ENCODE assay signal across 13 cellular contexts in genomic region chr11:2384723-2385041, GRCh38. TPM values are rescaled to one million over a fixed set of nuclear protein-coding genes. Genes with fewer than 3 reads are reported as not detected.
DNase-seq lines count a peak whose midpoint lies in the region; ATAC-seq, FAIRE-seq and TF ChIP-seq lines count a peak whose summit lies in the region.
"Had no signal": no experiment of that assay in that cellular context is flagged by ENCODE, and none has a peak within 500 bp of the region (broad histone marks: within the 10 kb centered on the region; RNA-seq: fewer than 3 reads in every experiment).

No MANE protein-coding gene starts in this region.

- no peak overlapping the region for H3K23ac ChIP-seq in mesendoderm (ENCODE audit: low read length)

- intact Hi-C loops in breast epithelium (cut with DNase I; ENCODE audit: low total_unique reads) (no loop called here), mammary epithelial cell (cut with micrococcal nuclease) (loop anchor here (2.0 kb wide), 1 partner anchor 16 kb away; the partner anchor contains the start of gene TSSC4), Panc1 (cut with micrococcal nuclease; ENCODE audit: unreplicated experiment) (no loop called here)

- H3K4me3 ChIP-seq in breast epithelium (peak overlapping the region in 1 of 3 donors; percentile 55), mammary epithelial cell (replicated peaks in 1 of 3; ENCODE audit: insufficient read depth in 1 of 3, low read depth in 2 of 3, low read length in 3 of 3) (no peak overlapping the region), Panc1 (ENCODE audit: low read depth in 2 of 2, low read length in 2 of 2) (no peak overlapping the region), tibial nerve (peak overlapping the region in 1 of 4 donors; percentile 12), mesendoderm (ENCODE audit: low read length) (no peak overlapping the region)

- in situ Hi-C loops in mammary epithelial cell (cut with MboI; ENCODE audit: low sequenced_read_pairs in 2 of 2) (no loop called here), Panc1 (cut with HindIII; ENCODE audit: low pct_unique_long_range_greater_than_20kb, low sequenced_read_pairs) (no loop called here)

- TF ChIP-seq EP300 in tibial nerve (IDR thresholded peaks at IDR 0.05) = no peak

- H2BK120ac ChIP-seq in mesendoderm (ENCODE audit: low read depth, low read length) = no peak overlapping the region

- DNase-seq in breast epithelium (ENCODE audit: low spot score in 2 of 2) = no peak
- DNase-seq in mammary epithelial cell = no peak
- DNase-seq in Panc1 (ENCODE audit: low read depth, low spot score) = no peak
- DNase-seq in tibial nerve (ENCODE audit: low spot score in 2 of 2) = no peak
- no peak for DNase-seq in RCC 7860 (ENCODE audit: low spot score)
- DNase-seq in mesendoderm = no peak
- DNase-seq in NCI-H446 treated with DMSO at 0.1 percent for 48 hours (lab: John Stamatoyannopoulos, UW) = no peak
- DNase-seq: activated gamma-delta T cell; central memory CD4-positive, alpha-beta T cell; NCI-H187 treated with DMSO at 0.1 percent for 48 hours; SW 1271 had no signal

- no peak overlapping the region for H3K18ac ChIP-seq in mesendoderm (ENCODE audit: low read length)

- H3K27me3 ChIP-seq in breast epithelium = no peaks in the 10 kb centered on the region
- no peaks in the 10 kb centered on the region for H3K27me3 ChIP-seq in mammary epithelial cell (ENCODE audit: insufficient read depth, low read length)
- H3K27me3 ChIP-seq in Panc1 (ENCODE audit: control insufficient read depth, insufficient read depth, low read length) = no peaks in the 10 kb centered on the region
- no peaks in the 10 kb centered on the region for H3K27me3 ChIP-seq in layer of hippocampus (ENCODE audit: control insufficient read depth, insufficient read depth, low read length)
- H3K27me3 ChIP-seq in tibial nerve = no peaks in the 10 kb centered on the region
- H3K27me3 ChIP-seq in mesendoderm (ENCODE audit: insufficient read depth, low read length, poor library complexity) = no peaks in the 10 kb centered on the region

- H3K36me3 ChIP-seq in breast epithelium (no peaks in the 10 kb centered on the region), mammary epithelial cell (ENCODE audit: insufficient read depth, low read length) (no peaks in the 10 kb centered on the region), Panc1 (ENCODE audit: control insufficient read depth, insufficient read depth, low read length) (no peaks in the 10 kb centered on the region), tibial nerve (no peaks in the 10 kb centered on the region), mesendoderm (ENCODE audit: control insufficient read depth, insufficient read depth, low read length) (no peaks in the 10 kb centered on the region)

- H3K4ac ChIP-seq in mesendoderm (ENCODE audit: low read depth, low read length) = no peak overlapping the region

- no peak overlapping the region for H3K56ac ChIP-seq in mesendoderm (ENCODE audit: low read length)

- ATAC-seq in Panc1 = no peak

- H4K8ac ChIP-seq in mesendoderm (ENCODE audit: low read depth, low read length) = no peak overlapping the region

- H3K9me3 ChIP-seq in breast epithelium (no peaks in the 10 kb centered on the region), mammary epithelial cell (replicated peaks; ENCODE audit: insufficient read depth, low read length) (no peaks in the 10 kb centered on the region), Panc1 (ENCODE audit: control insufficient read depth, insufficient read depth, low read depth, low read length) (no peaks in the 10 kb centered on the region), tibial nerve (no peaks in the 10 kb centered on the region)

- no peak overlapping the region for H4K5ac ChIP-seq in mesendoderm (ENCODE audit: low read length)

- H3K4me2 ChIP-seq in mammary epithelial cell (ENCODE audit: insufficient read depth, low read depth, low read length) (no peak overlapping the region), mesendoderm (ENCODE audit: low read length) (no peak overlapping the region)

- POLR2A ChIA-PET in Panc1 (lab: Charles Lee) = no interaction called here

- H2AFZ ChIP-seq in mammary epithelial cell (ENCODE audit: low read depth, low read length) = no peak overlapping the region

- 35% methylated on average over 6 of the region's 8 CpGs for WGBS in mammary epithelial cell (ENCODE audit: low coverage, missing lambda C conversion rate)
- WGBS in tibial nerve, 2 donors = 55 to 59% methylated on average over 8 of the region's 8 CpGs
- WGBS in mesendoderm (ENCODE audit: extremely low coverage, insufficient coverage, low lambda C conversion rate) = no CpG with 5 or more reads among the region's 8 CpGs

- H3K79me1 ChIP-seq in mesendoderm (ENCODE audit: low read length) = peaks cover 33% of the 10 kb centered on the region

- H4K20me1 ChIP-seq in mammary epithelial cell (ENCODE audit: insufficient read depth, low read length) = peaks cover 9% of the 10 kb centered on the region

- FAIRE-seq in RCC 7860 (lab: Jason Lieb, UNC) = no peak

- H3K27ac ChIP-seq in breast epithelium (peak overlapping the region; percentile 98 to 100), mammary epithelial cell (ENCODE audit: insufficient read depth, low read depth, low read length) (no peak overlapping the region), Panc1 (ENCODE audit: low read length) (no peak overlapping the region), layer of hippocampus (ENCODE audit: low read depth, low read length) (peak overlapping the region; percentile 80), tibial nerve (peak overlapping the region; percentile 41 to 99 (median 76)), mesendoderm (ENCODE audit: low read depth, low read length) (no peak overlapping the region)

- H3K79me2 ChIP-seq in mammary epithelial cell (ENCODE audit: insufficient read depth, low read length) (peaks cover 94% of the 10 kb centered on the region), mesendoderm (ENCODE audit: control insufficient read depth, insufficient read depth, low read length) (peaks cover 95% of the 10 kb centered on the region)

- H2BK15ac ChIP-seq in mesendoderm (replicated peaks; ENCODE audit: low read depth) = no peak overlapping the region

- CTCF ChIA-PET in mammary epithelial cell (lab: Charles Lee; ENCODE audit: low non-redundant PET) = no interaction called here
- CTCF ChIA-PET in Panc1 (lab: Charles Lee) = interaction anchor here (0.5 kb wide), 1 partner anchor 79 kb away, joined by 3 read pairs; no protein-coding TSS in a partner anchor

- BruUV-seq in mammary epithelial cell (replicated peaks; lab: Mats Ljungman, UMichigan) (no TSS peak), Panc1 (replicated peaks; lab: Mats Ljungman, UMichigan) (TSS peak; percentile 46)

- H3K9ac ChIP-seq in mammary epithelial cell (ENCODE audit: insufficient read depth, low read length) = no peak overlapping the region
- no peak overlapping the region for H3K9ac ChIP-seq in mesendoderm (ENCODE audit: low read length)

- H2AK5ac ChIP-seq in mesendoderm (ENCODE audit: low read length) = no peak overlapping the region

- no peak overlapping the region for H2BK5ac ChIP-seq in mesendoderm (ENCODE audit: low read length)

- dilution Hi-C loops in mammary epithelial cell (cut with HindIII; ENCODE audit: low sequenced_read_pairs) = no loop called here

- H3K4me1 ChIP-seq in breast epithelium (peaks cover 72 to 85% of the 10 kb centered on the region in 2 donors), mammary epithelial cell (ENCODE audit: insufficient read depth, low read length) (peaks cover 64% of the 10 kb centered on the region), Panc1 (ENCODE audit: control insufficient read depth, insufficient read depth, low read length) (peaks cover 69% of the 10 kb centered on the region), tibial nerve (peaks cover 13 to 100% (median 99%) of the 10 kb centered on the region in 4 donors), mesendoderm (ENCODE audit: control insufficient read depth, low read depth, low read length) (peaks cover 3% of the 10 kb centered on the region)

- no peak for TF ChIP-seq CTCF in breast epithelium (IDR thresholded peaks at IDR 0.05)
- no peak for TF ChIP-seq CTCF in mammary epithelial cell (conservative IDR thresholded peaks at IDR 0.05 in 1 of 2, IDR thresholded peaks at IDR 0.05 in 1 of 2; ENCODE audit: extremely low read depth in 1 of 2, insufficient read depth in 1 of 2, low read depth in 1 of 2, low read length in 2 of 2)
- no peak for TF ChIP-seq CTCF in Panc1 (IDR thresholded peaks at IDR 0.05)
- no peak for TF ChIP-seq CTCF in tibial nerve (IDR thresholded peaks at IDR 0.05)

- no peak for TF ChIP-seq POLR2A in breast epithelium (IDR thresholded peaks at IDR 0.05)
- no peak for TF ChIP-seq POLR2A in tibial nerve (IDR thresholded peaks at IDR 0.05)

RNA-seq across cellular contexts. Expression of gene CD81, which starts 7.6 kb away (rescaled TPM):
- total RNA-seq in breast epithelium (100 to 1,000 TPM; 311 to 770 (median 330) TPM), mammary epithelial cell (100 to 1,000 TPM; 184 to 302 TPM), Panc1 (2021; ENCODE audit: unreplicated experiment) (416 TPM), tibial nerve (100 to 1,000 TPM; 650 to 822 (median 674) TPM)
- polyA plus RNA-seq in mammary epithelial cell = 301 TPM
- 426 TPM for polyA minus RNA-seq in mammary epithelial cell
- polyA plus RNA-seq in Panc1 (2012; ENCODE audit: insufficient read length) = 720 TPM
- 187 TPM for polyA plus RNA-seq in mesendoderm (2013, experiment 1 of 2)
- polyA plus RNA-seq in mesendoderm (2013, experiment 2 of 2) = 191 TPM

RNA-seq across cellular contexts. Expression of gene TSSC4, which starts 15.9 kb away (rescaled TPM):
- total RNA-seq in breast epithelium (10 to 100 TPM; 36.8 to 44.9 (median 37.2) TPM), mammary epithelial cell (10 to 100 TPM; 38.3 to 49.9 TPM), Panc1 (2021; ENCODE audit: unreplicated experiment) (132 TPM), tibial nerve (10 to 100 TPM; 44.8 to 54.3 (median 49.1) TPM)
- polyA plus RNA-seq in mammary epithelial cell = 23.4 TPM
- polyA minus RNA-seq in mammary epithelial cell = 5.9 TPM
- polyA plus RNA-seq in Panc1 (2012; ENCODE audit: insufficient read length) = 164 TPM
- polyA plus RNA-seq in mesendoderm (2013, experiment 1 of 2) = 66.6 TPM
- polyA plus RNA-seq in mesendoderm (2013, experiment 2 of 2) = 66.0 TPM

RNA-seq across cellular contexts. Expression of gene TRPM5, which starts 59.6 kb away (rescaled TPM):
- not detected for total RNA-seq in breast epithelium
- not detected for total RNA-seq in mammary epithelial cell
- not detected for polyA plus RNA-seq in mammary epithelial cell
- polyA minus RNA-seq in mammary epithelial cell = not detected
- 0.08 TPM for total RNA-seq in Panc1 (2021; ENCODE audit: unreplicated experiment)
- polyA plus RNA-seq in Panc1 (2012; ENCODE audit: insufficient read length) = 0.06 TPM
- total RNA-seq in tibial nerve = not detected
- 0.01 TPM for polyA plus RNA-seq in mesendoderm (2013, experiment 1 of 2)
- polyA plus RNA-seq in mesendoderm (2013, experiment 2 of 2) = not detected
- polyA plus RNA-seq: naive thymus-derived CD8-positive, alpha-beta T cell had no signal

Comparison
In these comparisons a context has a peak if more than half of its experiments do, and no peak if none do; other contexts are left out.
1. H3K27ac ChIP-seq: peak in breast epithelium (2 of 2), layer of hippocampus (single experiment) and tibial nerve (4 of 4); none in mammary epithelial cell (single experiment), Panc1 (single experiment) and mesendoderm (single experiment).